Comparison of ENCODE assay signal across 16 cellular contexts in the genomic region with DNA sequence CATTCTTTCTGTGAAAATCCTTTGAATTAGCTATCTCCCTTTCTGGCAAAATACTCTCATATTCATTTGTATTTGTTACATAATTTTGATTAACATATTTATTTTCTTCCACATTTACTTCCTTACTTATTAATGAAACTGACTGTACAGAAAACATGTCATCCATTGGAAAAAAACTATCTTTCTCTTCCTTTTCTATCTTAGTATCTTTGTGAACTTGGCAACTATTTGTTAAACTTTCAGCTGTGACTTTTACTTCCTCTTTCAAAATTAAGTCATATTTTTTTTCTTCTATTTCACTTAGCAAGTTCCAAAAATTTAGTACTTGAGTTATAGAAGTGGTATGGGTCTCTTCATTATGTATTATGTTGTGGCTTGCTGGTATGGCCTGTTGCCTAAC. TPM values are rescaled to one million over a fixed set of nuclear protein-coding genes. Genes with fewer than 3 reads are reported as not detected.
A peak's percentile ranks its signal among the peaks of the same experiment; 100 is the strongest.
DNase-seq lines count a peak whose midpoint lies in the region; ATAC-seq, FAIRE-seq and TF ChIP-seq lines count a peak whose summit lies in the region.
"Had no signal": no experiment of that assay in that cellular context is flagged by ENCODE, and none has a peak within 500 bp of the region (broad histone marks: within the 10 kb centered on the region; RNA-seq: fewer than 3 reads in every experiment).

No MANE protein-coding gene starts in this region.

- H3K4me1 ChIP-seq in astrocyte (ENCODE audit: insufficient read depth, low read length) = peaks cover 4% of the 10 kb centered on the region
- H3K4me1 ChIP-seq in right lobe of liver = no peaks in the 10 kb centered on the region

- H3K9ac ChIP-seq in astrocyte (ENCODE audit: low read length) = no peak overlapping the region

- no peaks in the 10 kb centered on the region for H3K27me3 Mint-ChIP-seq in astrocyte (ENCODE audit: low read depth, unreplicated experiment)

- no peak overlapping the region for H3K27ac Mint-ChIP-seq in astrocyte (ENCODE audit: unreplicated experiment)
- H3K27ac Mint-ChIP-seq: activated CD4-positive, alpha-beta T cell treated with anti-CD3 and anti-CD28 coated beads for 36 hours; activated T-helper 2 cell treated with anti-CD3 and anti-CD28 coated beads, Interferon-gamma antibody, Interleukin-2, Interleukin-4, amounts not matched to agents 10 μg/mL and 5 μg/mL and 100 μg/mL, durations not matched to agents 14 hours and 24 hours and 36 hours; CD4-positive, CD25-positive, alpha-beta regulatory T cell had no signal

- no peak for FAIRE-seq in astrocyte (lab: Jason Lieb, UNC)
- FAIRE-seq: H1 had no signal

- H3K36me3 ChIP-seq in astrocyte (ENCODE audit: insufficient read depth, low read length) (no peaks in the 10 kb centered on the region), right lobe of liver (no peaks in the 10 kb centered on the region)

- H3K27me3 ChIP-seq in astrocyte (ENCODE audit: insufficient read depth, low read length) = no peaks in the 10 kb centered on the region
- no peaks in the 10 kb centered on the region for H3K27me3 ChIP-seq in right lobe of liver

- no peak overlapping the region for H3K4me2 ChIP-seq in astrocyte (ENCODE audit: low read length)

- no peak overlapping the region for H2AFZ ChIP-seq in astrocyte (ENCODE audit: low read depth, low read length)

- H3K4me3 ChIP-seq in astrocyte (ENCODE audit: insufficient read depth, low read depth, low read length) = no peak overlapping the region
- H3K4me3 ChIP-seq in right lobe of liver = no peak overlapping the region

- H3K9me3 ChIP-seq in astrocyte (ENCODE audit: insufficient read depth, low read depth, low read length) (no peaks in the 10 kb centered on the region), right lobe of liver (no peaks in the 10 kb centered on the region)

- H4K20me1 ChIP-seq in astrocyte (ENCODE audit: insufficient read depth, low read length) = no peaks in the 10 kb centered on the region

- intact Hi-C loops in right lobe of liver (cut with DNase I) = no loop called here

- no peaks in the 10 kb centered on the region for H3K79me2 ChIP-seq in astrocyte (ENCODE audit: insufficient read depth, low read length)

- H3K27ac ChIP-seq in astrocyte (ENCODE audit: low read depth, low read length) (no peak overlapping the region), right lobe of liver (no peak overlapping the region)

- peak; percentile 57 for ATAC-seq in GM18861 (IDR thresholded peaks at IDR 0.05; ENCODE audit: unreplicated experiment)
- peak; percentile 44 for ATAC-seq in GM21723 (IDR thresholded peaks at IDR 0.05; ENCODE audit: unreplicated experiment)
- peak; percentile 39 for ATAC-seq in HG03354 (IDR thresholded peaks at IDR 0.05; ENCODE audit: poor library complexity, severe bottlenecking, unreplicated experiment)
- ATAC-seq in right lobe of liver = no peak
- no peak for ATAC-seq in GM19023 (IDR thresholded peaks at IDR 0.05; ENCODE audit: unreplicated experiment)
- ATAC-seq: activated CD4-positive, alpha-beta T cell treated with anti-CD3 and anti-CD28 coated beads for 36 hours; stimulated activated naive CD8-positive, alpha-beta T cell treated with anti-CD3 and anti-CD28 coated beads, Interleukin-15, Interleukin-2, amounts not matched to agents 100 U/mL and 50 U/mL, for 24 hours had no signal

- H3K4me1 Mint-ChIP-seq in astrocyte (ENCODE audit: low read depth, unreplicated experiment) = peaks cover 2% of the 10 kb centered on the region
- H3K4me1 Mint-ChIP-seq: activated CD4-positive, alpha-beta T cell treated with anti-CD3 and anti-CD28 coated beads for 36 hours had no signal

- H3K4me3 Mint-ChIP-seq in astrocyte (ENCODE audit: unreplicated experiment) = no peak overlapping the region
- H3K4me3 Mint-ChIP-seq: activated CD4-positive, alpha-beta T cell treated with anti-CD3 and anti-CD28 coated beads for 36 hours; CD4-positive, CD25-positive, alpha-beta regulatory T cell had no signal

- no peak for TF ChIP-seq CTCF in astrocyte (IDR thresholded peaks at IDR 0.05; ENCODE audit: insufficient read depth, low read depth, low read length)
- no peak for TF ChIP-seq CTCF in right lobe of liver (IDR thresholded peaks at IDR 0.05)

- H3K9me3 Mint-ChIP-seq in astrocyte (ENCODE audit: unreplicated experiment) = no peaks in the 10 kb centered on the region
- H3K9me3 Mint-ChIP-seq: activated T-helper 2 cell treated with anti-CD3 and anti-CD28 coated beads, Interferon-gamma antibody, Interleukin-2, Interleukin-4, amounts not matched to agents 10 μg/mL and 5 μg/mL and 100 μg/mL, durations not matched to agents 14 hours and 24 hours and 36 hours had no signal

- TF ChIP-seq POLR2A in right lobe of liver (IDR thresholded peaks at IDR 0.05) = no peak
- TF ChIP-seq POLR2A in erythroblast (IDR thresholded peaks at IDR 0.05; ENCODE audit: low read length) = no peak

- H3K36me3 Mint-ChIP-seq in astrocyte (ENCODE audit: low read depth, unreplicated experiment) = no peaks in the 10 kb centered on the region
- H3K36me3 Mint-ChIP-seq: CD4-positive, CD25-positive, alpha-beta regulatory T cell had no signal

- DNase-seq in astrocyte (ENCODE audit: low read depth) (peak; percentile 14), right lobe of liver (no peak), erythroblast (lab: John Stamatoyannopoulos, UW) (no peak)
- DNase-seq: activated CD4-positive, alpha-beta T cell treated with anti-CD3 and anti-CD28 coated beads for 36 hours; CD4-positive, CD25-positive, alpha-beta regulatory T cell; mammary epithelial cell; NCI-H1436; NCI-H524 treated with DMSO at 0.1 percent for 48 hours; nucleus accumbens; stimulated activated naive CD8-positive, alpha-beta T cell treated with anti-CD3 and anti-CD28 coated beads, Interleukin-15, Interleukin-2, amounts not matched to agents 100 U/mL and 50 U/mL, for 24 hours had no signal

RNA-seq across cellular contexts. Expression of a gene that starts 2.6 kb away (rescaled TPM):
- total RNA-seq in astrocyte (0.10 TPM in 1 of 2 replicates, not detected in the other), right lobe of liver (under 1 TPM in 3 of 6 experiments, not detected in 3; 0.12 to 0.31 (median 0.22) TPM)
- total RNA-seq: activated CD4-positive, alpha-beta T cell treated with anti-CD3 and anti-CD28 coated beads for 36 hours; activated T-helper 2 cell treated with anti-CD3 and anti-CD28 coated beads, Interferon-gamma antibody, Interleukin-2, Interleukin-4, amounts not matched to agents 10 μg/mL and 5 μg/mL and 100 μg/mL, durations not matched to agents 14 hours and 24 hours and 36 hours; CD4-positive, CD25-positive, alpha-beta regulatory T cell had no signal

RNA-seq across cellular contexts. Expression of a gene that starts 24.8 kb away (rescaled TPM):
- 0.61 and 2.4 TPM in 2 replicates for total RNA-seq in astrocyte
- total RNA-seq in right lobe of liver = 10 to 100 TPM in 1 of 6 experiments, 1 to 10 TPM in 5; 2.1 to 12.1 (median 4.3) TPM
- total RNA-seq: activated CD4-positive, alpha-beta T cell treated with anti-CD3 and anti-CD28 coated beads for 36 hours; activated T-helper 2 cell treated with anti-CD3 and anti-CD28 coated beads, Interferon-gamma antibody, Interleukin-2, Interleukin-4, amounts not matched to agents 10 μg/mL and 5 μg/mL and 100 μg/mL, durations not matched to agents 14 hours and 24 hours and 36 hours; CD4-positive, CD25-positive, alpha-beta regulatory T cell had no signal

Comparison
In these comparisons a context has a peak if more than half of its experiments do, and no peak if none do; other contexts are left out.
1. ATAC-seq: peak in GM18861 (single experiment), GM21723 (single experiment) and HG03354 (single experiment); none in right lobe of liver (0 of 4) and GM19023 (single experiment).